ENCODE assay signal across 33 cellular contexts in genomic region chr5:36174119-36174518, GRCh38. TPM values are rescaled to one million over a fixed set of nuclear protein-coding genes. Genes with fewer than 3 reads are reported as not detected.
A peak's percentile ranks its signal among the peaks of the same experiment; 100 is the strongest.
DNase-seq lines count a peak whose midpoint lies in the region; ATAC-seq, FAIRE-seq and TF ChIP-seq lines count a peak whose summit lies in the region.
"Had no signal": no experiment of that assay in that cellular context is flagged by ENCODE, and none has a peak within 500 bp of the region (broad histone marks: within the 10 kb centered on the region; RNA-seq: fewer than 3 reads in every experiment).

No MANE protein-coding gene starts in this region.

- H2AFZ ChIP-seq in HepG2 (ENCODE audit: low read length) = no peak overlapping the region
- H2AFZ ChIP-seq: PC-9 had no signal

- H3K4me3 ChIP-seq in HepG2 (replicated peaks in 1 of 3; ENCODE audit: insufficient read depth in 1 of 3, low read depth in 2 of 3, low read length in 3 of 3) = no peak overlapping the region
- H3K4me3 ChIP-seq: esophagus muscularis mucosa, PC-9, prostate gland had no signal

- POLR2A ChIA-PET in WTC11 (lab: Charles Lee) (no interaction called here), HepG2 (lab: Yijun Ruan, JAX) (interaction anchor here (1.1 kb wide), 1 partner anchor 20 kb away, joined by 3 read pairs; no protein-coding TSS in a partner anchor)

- peak; percentile 6 for FAIRE-seq in H54 (lab: Jason Lieb, UNC)
- no peak for FAIRE-seq in HepG2 (lab: Jason Lieb, UNC)
- FAIRE-seq: astrocyte, endometrium, G401.6 had no signal

- no peaks in the 10 kb centered on the region for H3K27me3 ChIP-seq in HepG2 (ENCODE audit: control insufficient read depth in 1 of 2, insufficient read depth in 2 of 2, low read length in 2 of 2)
- H3K27me3 ChIP-seq: esophagus muscularis mucosa had no signal

- 100% methylated on average over 3 of the region's 3 CpGs for WGBS in HepG2 (ENCODE audit: low lambda C conversion rate)

- H3K27me3 Mint-ChIP-seq in WTC11 (ENCODE audit: low read depth) = no peaks in the 10 kb centered on the region
- H3K27me3 Mint-ChIP-seq: activated naive CD8-positive, alpha-beta T cell treated with anti-CD3 and anti-CD28 coated beads, Interleukin-2, amount 10 ng/mL, durations not matched to agents 7 days and 5 days; dendritic cell treated with granulocyte-macrophage colony-stimulating factor and Interleukin-4, amounts not matched to agents 40 ng/mL and 50 ng/mL, for 4 days had no signal

- CTCF ChIA-PET in WTC11 (lab: Charles Lee) (no interaction called here), HepG2 (lab: Yijun Ruan, JAX; ENCODE audit: low intra/inter-chr PET ratio, low total read pairs) (no interaction called here)

- no peak for ATAC-seq in WTC11
- ATAC-seq in HepG2 = no peak
- no peak for ATAC-seq in HG03280 (IDR thresholded peaks at IDR 0.05; ENCODE audit: unreplicated experiment)
- no peak for ATAC-seq in GM21390 (IDR thresholded peaks at IDR 0.05; ENCODE audit: unreplicated experiment)
- ATAC-seq: left ventricle myocardium superior, sciatic nerve had no signal

- DNase-seq in EH (ENCODE audit: low read depth) = peak; percentile 4
- no peak for DNase-seq in H54 (ENCODE audit: insufficient read length, low spot score)
- DNase-seq in WTC11 (ENCODE audit: low spot score) = no peak
- DNase-seq in HepG2 (ENCODE audit: low spot score) = no peak
- no peak for DNase-seq in occipital lobe (lab: John Stamatoyannopoulos, UW)
- DNase-seq: activated CD4-positive, alpha-beta T cell treated with anti-CD3 and anti-CD28 coated beads, Interleukin-2, amount 50 U/mL, for 4 hours; activated CD4-positive, CD25-positive, alpha-beta regulatory T cell; activated effector memory CD4-positive, alpha-beta T cell treated with anti-CD3 and anti-CD28 coated beads, Interleukin-2, amount 50 U/mL, for 16 hours; activated naive CD8-positive, alpha-beta T cell treated with anti-CD3 and anti-CD28 coated beads, Interleukin-2, amount 10 ng/mL, durations not matched to agents 7 days and 5 days; C1 segment of cervical spinal cord; DMS53; foreskin fibroblast; head of caudate nucleus; HFFc6; islet precursor cell; left ventricle myocardium superior; NCI-H1105; NCI-H187; NCI-H524; PC-9; SK-N-SH; stimulated activated CD4-positive, alpha-beta T cell treated with anti-CD3 and anti-CD28 coated beads, Interleukin-12 subunit alpha, Interleukin-12 subunit beta, amount 100 ng/mL, for 4 hours; stimulated activated CD4-positive, alpha-beta T cell treated with anti-CD3 and anti-CD28 coated beads, Interleukin-2, amount 100 ng/mL, for 48 hours; trophoblast cell had no signal

- BruUV-seq in HepG2 (replicated peaks; lab: Mats Ljungman, UMichigan) = no TSS peak

- no peak overlapping the region for H3K4me2 ChIP-seq in HepG2 (ENCODE audit: low read depth, low read length)
- H3K4me2 ChIP-seq: PC-9, SK-N-SH had no signal

- peak overlapping the region; percentile 2; the same call in 1 of the 2 replicates for H3K27ac Mint-ChIP-seq in WTC11
- H3K27ac Mint-ChIP-seq: dendritic cell treated with granulocyte-macrophage colony-stimulating factor and Interleukin-4, amounts not matched to agents 40 ng/mL and 50 ng/mL, for 4 days; HFFc6 had no signal

- no peak for TF ChIP-seq POLR2A in H54 (IDR thresholded peaks at IDR 0.05; ENCODE audit: low read depth, low read length)
- TF ChIP-seq POLR2A in HepG2 (IDR thresholded peaks at IDR 0.05; ENCODE audit: insufficient read depth in 1 of 2, low read depth in 2 of 2, low read length in 2 of 2) = no peak

- no peak overlapping the region for H3K4me3 Mint-ChIP-seq in WTC11
- H3K4me3 Mint-ChIP-seq: activated naive CD8-positive, alpha-beta T cell treated with anti-CD3 and anti-CD28 coated beads, Interleukin-2, amount 10 ng/mL, durations not matched to agents 7 days and 5 days; dendritic cell treated with granulocyte-macrophage colony-stimulating factor and Interleukin-4, amounts not matched to agents 40 ng/mL and 50 ng/mL, for 4 days; HFFc6 had no signal

- TF ChIP-seq RAD21 in HepG2 (CRISPR knock-in tag; IDR thresholded peaks at IDR 0.05) = no peak

- peaks cover 20 to 72% of the 10 kb centered on the region in 2 experiments for H3K36me3 ChIP-seq in HepG2 (replicated peaks in 1 of 2; ENCODE audit: control insufficient read depth in 1 of 2, insufficient read depth in 2 of 2, low read length in 2 of 2)

- intact Hi-C loops in HepG2 (cut with micrococcal nuclease; ENCODE audit: unreplicated experiment) = no loop called here

- no peaks in the 10 kb centered on the region for H3K79me2 ChIP-seq in HepG2 (ENCODE audit: insufficient read depth, low read length)

- H4K20me1 ChIP-seq in HepG2 (ENCODE audit: insufficient read depth, low read length) = no peaks in the 10 kb centered on the region

- TF ChIP-seq CTCF in WTC11 (IDR thresholded peaks at IDR 0.05) (no peak), HepG2 (CRISPR knock-in tag; IDR thresholded peaks at IDR 0.05) (no peak)

- H3K9ac ChIP-seq in HepG2 (ENCODE audit: insufficient read depth, low read depth, low read length) = no peak overlapping the region
- H3K9ac ChIP-seq: SK-N-SH had no signal

- in situ Hi-C loops in HepG2 (cut with HindIII; ENCODE audit: extremely low pct_ligation_motif_present, low pct_unique_long_range_greater_than_20kb) = no loop called here

- no peaks in the 10 kb centered on the region for H3K9me3 ChIP-seq in HepG2 (ENCODE audit: low read length)
- H3K9me3 ChIP-seq: esophagus muscularis mucosa, prostate gland, SK-N-SH had no signal

- peaks cover 60% of the 10 kb centered on the region for H3K36me3 Mint-ChIP-seq in WTC11

- no peaks in the 10 kb centered on the region for H3K9me3 Mint-ChIP-seq in WTC11
- H3K9me3 Mint-ChIP-seq: activated naive CD8-positive, alpha-beta T cell treated with anti-CD3 and anti-CD28 coated beads, Interleukin-2, amount 10 ng/mL, durations not matched to agents 7 days and 5 days; dendritic cell treated with granulocyte-macrophage colony-stimulating factor and Interleukin-4, amounts not matched to agents 40 ng/mL and 50 ng/mL, for 4 days; HFFc6 had no signal

- peaks cover 29% of the 10 kb centered on the region for H3K4me1 ChIP-seq in HepG2 (ENCODE audit: insufficient read depth, low read length)
- H3K4me1 ChIP-seq: prostate gland had no signal

- H3K27ac ChIP-seq in HepG2 (ENCODE audit: extremely low read length, insufficient read depth, low read length) = no peak overlapping the region
- H3K27ac ChIP-seq: esophagus muscularis mucosa, PC-9, prostate gland had no signal

- TF ChIP-seq EP300 in HepG2 (IDR thresholded peaks at IDR 0.05; ENCODE audit: low read depth in 2 of 2, low read length in 2 of 2) (no peak), HepG2 (CRISPR knock-in tag; IDR thresholded peaks at IDR 0.05; ENCODE audit: borderline replicate concordance) (no peak)

- no peaks in the 10 kb centered on the region for H3K4me1 Mint-ChIP-seq in WTC11

RNA-seq across cellular contexts. Expression of gene SKP2, which starts 22.2 kb away (rescaled TPM):
- total RNA-seq in WTC11 (2021) (64.2 to 68.0 TPM (median 66.4 TPM) in 3 replicates), HepG2 (2016; rRNA removed; fragmentation: Illumina TruSeq; extraction: Trizol) (84.1 and 121 TPM in 2 replicates), occipital lobe (19.8 TPM)
- 34.3 and 35.7 TPM in 2 replicates for total RNA-seq in HepG2 (2016; cell fraction: cytosol; rRNA removed; fragmentation: Illumina TruSeq; extraction: Trizol; ENCODE audit: low read depth)
- total RNA-seq in HepG2 (2016; cell fraction: insoluble cytoplasmic fraction; rRNA removed; fragmentation: Illumina TruSeq; extraction: Trizol) = 83.8 and 119 TPM in 2 replicates
- 103 and 105 TPM in 2 replicates for total RNA-seq in HepG2 (2016; cell fraction: membrane; rRNA removed; fragmentation: Illumina TruSeq; extraction: Trizol)
- 51.9 and 54.0 TPM in 2 replicates for total RNA-seq in HepG2 (2016; cell fraction: nucleus; rRNA removed; fragmentation: Illumina TruSeq; extraction: Trizol)
- polyA plus RNA-seq in HepG2 (2011; rRNA removed) = 24.7 and 29.6 TPM in 2 replicates
- polyA plus RNA-seq in HepG2 (2011; cell fraction: cytosol; rRNA removed) = 20.2 and 23.0 TPM in 2 replicates
- polyA plus RNA-seq in HepG2 (2011; cell fraction: nucleus; rRNA removed) = 19.4 and 21.5 TPM in 2 replicates
- polyA plus RNA-seq in HepG2 (2012) = 16.6 and 29.1 TPM in 2 replicates
- 24.9 and 29.5 TPM in 2 replicates for polyA plus RNA-seq in HepG2 (2016; cell fraction: cytosol; fragmentation: Illumina TruSeq; extraction: Trizol; ENCODE audit: low read depth)
- 84.4 and 87.1 TPM in 2 replicates for polyA plus RNA-seq in HepG2 (2016; cell fraction: insoluble cytoplasmic fraction; fragmentation: Illumina TruSeq; extraction: Trizol; ENCODE audit: low read depth)
- polyA plus RNA-seq in HepG2 (2016; cell fraction: membrane; fragmentation: Illumina TruSeq; extraction: Trizol; ENCODE audit: low read depth) = 49.9 and 54.3 TPM in 2 replicates
- polyA plus RNA-seq in HepG2 (2016; cell fraction: nucleus; fragmentation: Illumina TruSeq; extraction: Trizol; ENCODE audit: insufficient read depth, low read depth) = 55.5 and 56.1 TPM in 2 replicates
- 46.3 and 180 TPM in 2 replicates for polyA minus RNA-seq in HepG2 (2011; rRNA and poly(A)+ RNA removed; ENCODE audit: low replicate concordance)
- polyA minus RNA-seq in HepG2 (2011; cell fraction: cytosol; rRNA and poly(A)+ RNA removed) = 23.5 and 24.9 TPM in 2 replicates
- polyA minus RNA-seq in HepG2 (2011; cell fraction: nucleus; rRNA and poly(A)+ RNA removed) = 30.7 and 31.5 TPM in 2 replicates

RNA-seq across cellular contexts. Expression of gene LMBRD2, which starts 22.4 kb away (rescaled TPM):
- total RNA-seq in WTC11 (2021) = 4.3 to 5.6 TPM (median 4.9 TPM) in 3 replicates
- 1.8 and 4.7 TPM in 2 replicates for total RNA-seq in HepG2 (2016; rRNA removed; fragmentation: Illumina TruSeq; extraction: Trizol)
- total RNA-seq in HepG2 (2016; cell fraction: cytosol; rRNA removed; fragmentation: Illumina TruSeq; extraction: Trizol; ENCODE audit: low read depth) = 0.51 and 0.88 TPM in 2 replicates
- 1.9 and 2.6 TPM in 2 replicates for total RNA-seq in HepG2 (2016; cell fraction: insoluble cytoplasmic fraction; rRNA removed; fragmentation: Illumina TruSeq; extraction: Trizol)
- total RNA-seq in HepG2 (2016; cell fraction: membrane; rRNA removed; fragmentation: Illumina TruSeq; extraction: Trizol) = 0.83 and 1.1 TPM in 2 replicates
- total RNA-seq in HepG2 (2016; cell fraction: nucleus; rRNA removed; fragmentation: Illumina TruSeq; extraction: Trizol) = 6.0 and 7.7 TPM in 2 replicates
- polyA plus RNA-seq in HepG2 (2011; rRNA removed) = 2.0 TPM in 2 replicates
- 0.43 and 0.82 TPM in 2 replicates for polyA plus RNA-seq in HepG2 (2011; cell fraction: cytosol; rRNA removed)
- 2.0 and 2.2 TPM in 2 replicates for polyA plus RNA-seq in HepG2 (2011; cell fraction: nucleus; rRNA removed)
- 2.1 and 2.8 TPM in 2 replicates for polyA plus RNA-seq in HepG2 (2012)
- 0.12 and 0.41 TPM in 2 replicates for polyA plus RNA-seq in HepG2 (2016; cell fraction: cytosol; fragmentation: Illumina TruSeq; extraction: Trizol; ENCODE audit: low read depth)
- 1.1 and 1.2 TPM in 2 replicates for polyA plus RNA-seq in HepG2 (2016; cell fraction: insoluble cytoplasmic fraction; fragmentation: Illumina TruSeq; extraction: Trizol; ENCODE audit: low read depth)
- 0.27 and 0.40 TPM in 2 replicates for polyA plus RNA-seq in HepG2 (2016; cell fraction: membrane; fragmentation: Illumina TruSeq; extraction: Trizol; ENCODE audit: low read depth)
- polyA plus RNA-seq in HepG2 (2016; cell fraction: nucleus; fragmentation: Illumina TruSeq; extraction: Trizol; ENCODE audit: insufficient read depth, low read depth) = 4.2 and 5.2 TPM in 2 replicates
- polyA minus RNA-seq in HepG2 (2011; rRNA and poly(A)+ RNA removed; ENCODE audit: low replicate concordance) = 3.3 and 13.6 TPM in 2 replicates
- 2.8 and 4.0 TPM in 2 replicates for polyA minus RNA-seq in HepG2 (2011; cell fraction: cytosol; rRNA and poly(A)+ RNA removed)
- polyA minus RNA-seq in HepG2 (2011; cell fraction: nucleus; rRNA and poly(A)+ RNA removed) = 6.8 and 9.4 TPM in 2 replicates
- 85.8 TPM for total RNA-seq in occipital lobe
